Comparison of ENCODE assay signal across 20 cellular contexts in genomic region chr1:178101266-178101630, GRCh38. TPM values are rescaled to one million over a fixed set of nuclear protein-coding genes. Genes with fewer than 3 reads are reported as not detected.
A peak's percentile ranks its signal among the peaks of the same experiment; 100 is the strongest.
DNase-seq lines count a peak whose midpoint lies in the region; ATAC-seq, FAIRE-seq and TF ChIP-seq lines count a peak whose summit lies in the region.
"Had no signal": no experiment of that assay in that cellular context is flagged by ENCODE, and none has a peak within 500 bp of the region (broad histone marks: within the 10 kb centered on the region; RNA-seq: fewer than 3 reads in every experiment).

No MANE protein-coding gene starts in this region.

- TF ChIP-seq CTCF in HepG2 (CRISPR knock-in tag; IDR thresholded peaks at IDR 0.05) = no peak
- TF ChIP-seq CTCF in right lobe of liver (IDR thresholded peaks at IDR 0.05) = no peak
- TF ChIP-seq CTCF in choroid plexus epithelial cell (conservative IDR thresholded peaks at IDR 0.05; ENCODE audit: low read depth, low read length) = no peak
- no peak for TF ChIP-seq CTCF in mesothelial cell of epicardium (IDR thresholded peaks at IDR 0.05; ENCODE audit: unreplicated experiment)

- H3K36me3 ChIP-seq in HepG2 (replicated peaks in 1 of 2; ENCODE audit: control insufficient read depth in 1 of 2, insufficient read depth in 2 of 2, low read length in 2 of 2) (no peaks in the 10 kb centered on the region), right lobe of liver (no peaks in the 10 kb centered on the region)
- H3K36me3 ChIP-seq: upper lobe of left lung had no signal

- H3K36me3 Mint-ChIP-seq in mesothelial cell of epicardium = no peaks in the 10 kb centered on the region
- H3K36me3 Mint-ChIP-seq in activated CD8-positive, alpha-beta T cell treated with anti-CD3 and anti-CD28 coated beads, Interleukin-2, amount 10 ng/mL, durations not matched to agents 7 days and 5 days (ENCODE audit: low read depth) = no peaks in the 10 kb centered on the region
- H3K36me3 Mint-ChIP-seq: naive thymus-derived CD4-positive, alpha-beta T cell had no signal

- TF ChIP-seq POLR2A in HepG2 (IDR thresholded peaks at IDR 0.05; ENCODE audit: insufficient read depth in 1 of 2, low read depth in 2 of 2, low read length in 2 of 2) (no peak), right lobe of liver (IDR thresholded peaks at IDR 0.05) (no peak)

- TF ChIP-seq RAD21 in HepG2 (CRISPR knock-in tag; IDR thresholded peaks at IDR 0.05) = no peak

- no peak overlapping the region for H3K4me3 Mint-ChIP-seq in mesothelial cell of epicardium
- H3K4me3 Mint-ChIP-seq in activated CD8-positive, alpha-beta T cell treated with anti-CD3 and anti-CD28 coated beads, Interleukin-2, amount 10 ng/mL, durations not matched to agents 7 days and 5 days = no peak overlapping the region
- H3K4me3 Mint-ChIP-seq: naive thymus-derived CD4-positive, alpha-beta T cell had no signal

- peaks cover 62% of the 10 kb centered on the region for H3K4me1 ChIP-seq in HepG2 (ENCODE audit: insufficient read depth, low read length)
- peaks cover 0 to 30% (median 7%) of the 10 kb centered on the region in 4 donors for H3K4me1 ChIP-seq in right lobe of liver

- no peaks in the 10 kb centered on the region for H3K9me3 ChIP-seq in HepG2 (ENCODE audit: low read length)
- H3K9me3 ChIP-seq in right lobe of liver = no peaks in the 10 kb centered on the region
- H3K9me3 ChIP-seq: psoas muscle, upper lobe of left lung had no signal

- no peak for ATAC-seq in HepG2
- no peak for ATAC-seq in right lobe of liver
- ATAC-seq in activated CD8-positive, alpha-beta T cell treated with anti-CD3 and anti-CD28 coated beads, Interleukin-2, amount 10 ng/mL, durations not matched to agents 7 days and 5 days = no peak
- no peak for ATAC-seq in HG02571 (IDR thresholded peaks at IDR 0.05; ENCODE audit: unreplicated experiment)
- ATAC-seq: naive thymus-derived CD4-positive, alpha-beta T cell; psoas muscle had no signal

- peaks cover 41% of the 10 kb centered on the region for H3K4me1 Mint-ChIP-seq in mesothelial cell of epicardium
- H3K4me1 Mint-ChIP-seq in activated CD8-positive, alpha-beta T cell treated with anti-CD3 and anti-CD28 coated beads, Interleukin-2, amount 10 ng/mL, durations not matched to agents 7 days and 5 days (ENCODE audit: low read depth) = no peaks in the 10 kb centered on the region

- no peaks in the 10 kb centered on the region for H3K27me3 Mint-ChIP-seq in mesothelial cell of epicardium (ENCODE audit: low read depth)
- peaks cover under 1% of the 10 kb centered on the region for H3K27me3 Mint-ChIP-seq in activated CD8-positive, alpha-beta T cell treated with anti-CD3 and anti-CD28 coated beads, Interleukin-2, amount 10 ng/mL, durations not matched to agents 7 days and 5 days (ENCODE audit: low read depth)

- DNase-seq in HepG2 (ENCODE audit: low spot score) = no peak
- DNase-seq in right lobe of liver = no peak
- DNase-seq in choroid plexus epithelial cell (ENCODE audit: low read depth) = peak; percentile 18
- DNase-seq in mesothelial cell of epicardium (ENCODE audit: low spot score in 2 of 2, unreplicated experiment in 2 of 2) = no peak
- no peak for DNase-seq in activated CD8-positive, alpha-beta T cell treated with anti-CD3 and anti-CD28 coated beads, Interleukin-2, amount 10 ng/mL, durations not matched to agents 7 days and 5 days
- DNase-seq in activated naive CD4-positive, alpha-beta T cell treated with anti-CD3 and anti-CD28 coated beads, Interleukin-2, amount 50 U/mL, for 16 hours = no peak
- DNase-seq in HuH-7.5 (ENCODE audit: low spot score) = no peak
- DNase-seq: activated CD4-positive, CD25-positive, alpha-beta regulatory T cell treated with anti-CD3 and anti-CD28 coated beads, Interleukin-2, amount 50 U/mL, for 72 hours; foreskin melanocyte; naive thymus-derived CD4-positive, alpha-beta T cell; NCI-H2029; NCI-H524; OCI-M1; psoas muscle; stimulated activated CD4-positive, alpha-beta T cell treated with anti-CD3 and anti-CD28 coated beads, Interleukin-15, amount 100 ng/mL, for 24 hours; stimulated activated naive CD4-positive, alpha-beta T cell treated with Interleukin-2 at 50 U/mL for 16 hours; upper lobe of left lung had no signal

- POLR2A ChIA-PET in HepG2 (lab: Yijun Ruan, JAX) = interaction anchor here (0.9 to 1.4 kb wide), 2 partner anchors 7 to 26 kb away, joined by 3 to 5 read pairs; partner anchors contain the start of gene RASAL2
- POLR2A ChIA-PET in activated CD8-positive, alpha-beta T cell treated with anti-CD3 and anti-CD28 coated beads, Interleukin-2, amount 10 ng/mL, durations not matched to agents 7 days and 5 days (lab: Charles Lee) = no interaction called here

- no peak overlapping the region for H2AFZ ChIP-seq in HepG2 (ENCODE audit: low read length)

- H3K4me2 ChIP-seq in HepG2 (ENCODE audit: low read depth, low read length) = no peak overlapping the region; the same call in 1 of the 2 replicates

- H4K20me1 ChIP-seq in HepG2 (ENCODE audit: insufficient read depth, low read length) = no peaks in the 10 kb centered on the region

- intact Hi-C loops in HepG2 (cut with micrococcal nuclease; ENCODE audit: unreplicated experiment) (no loop called here), right lobe of liver (cut with DNase I) (no loop called here)

- H3K27me3 ChIP-seq in HepG2 (ENCODE audit: control insufficient read depth in 1 of 2, insufficient read depth in 2 of 2, low read length in 2 of 2) (no peaks in the 10 kb centered on the region), right lobe of liver (no peaks in the 10 kb centered on the region)

- no peak overlapping the region for H3K4me3 ChIP-seq in HepG2 (replicated peaks in 1 of 3; ENCODE audit: insufficient read depth in 1 of 3, low read depth in 2 of 3, low read length in 3 of 3)
- no peak overlapping the region for H3K4me3 ChIP-seq in right lobe of liver
- H3K4me3 ChIP-seq in choroid plexus epithelial cell (ENCODE audit: low read depth, low read length) = no peak overlapping the region
- H3K4me3 ChIP-seq: GM12878, psoas muscle, upper lobe of left lung had no signal

- TF ChIP-seq EP300 in HepG2 (IDR thresholded peaks at IDR 0.05; ENCODE audit: low read depth in 2 of 2, low read length in 2 of 2) (no peak), HepG2 (CRISPR knock-in tag; IDR thresholded peaks at IDR 0.05; ENCODE audit: borderline replicate concordance) (no peak)

- no TSS peak for BruUV-seq in HepG2 (replicated peaks; lab: Mats Ljungman, UMichigan)

- H3K27ac Mint-ChIP-seq in mesothelial cell of epicardium = peak overlapping the region; percentile 82
- H3K27ac Mint-ChIP-seq in activated CD8-positive, alpha-beta T cell treated with anti-CD3 and anti-CD28 coated beads, Interleukin-2, amount 10 ng/mL, durations not matched to agents 7 days and 5 days = no peak overlapping the region
- H3K27ac Mint-ChIP-seq: activated T-helper 2 cell treated with anti-CD3 and anti-CD28 coated beads, Interferon-gamma antibody, Interleukin-2, Interleukin-4, amounts not matched to agents 10 μg/mL and 5 μg/mL and 100 μg/mL, durations not matched to agents 14 hours and 24 hours and 36 hours; naive thymus-derived CD4-positive, alpha-beta T cell had no signal

- no peaks in the 10 kb centered on the region for H3K9me3 Mint-ChIP-seq in mesothelial cell of epicardium
- H3K9me3 Mint-ChIP-seq in activated CD8-positive, alpha-beta T cell treated with anti-CD3 and anti-CD28 coated beads, Interleukin-2, amount 10 ng/mL, durations not matched to agents 7 days and 5 days (ENCODE audit: insufficient read depth) = no peaks in the 10 kb centered on the region
- H3K9me3 Mint-ChIP-seq: activated T-helper 2 cell treated with anti-CD3 and anti-CD28 coated beads, Interferon-gamma antibody, Interleukin-2, Interleukin-4, amounts not matched to agents 10 μg/mL and 5 μg/mL and 100 μg/mL, durations not matched to agents 14 hours and 24 hours and 36 hours had no signal

- CTCF ChIA-PET in HepG2 (lab: Yijun Ruan, JAX; ENCODE audit: low intra/inter-chr PET ratio, low total read pairs) = no interaction called here
- CTCF ChIA-PET in activated CD8-positive, alpha-beta T cell treated with anti-CD3 and anti-CD28 coated beads, Interleukin-2, amount 10 ng/mL, durations not matched to agents 7 days and 5 days (lab: Charles Lee) = no interaction called here

- WGBS in HepG2 (ENCODE audit: low lambda C conversion rate) = 20% methylated on average over 2 of the region's 2 CpGs
- WGBS in right lobe of liver (ENCODE audit: insufficient coverage, low coverage, low lambda C conversion rate, missing lambda C conversion rate) = 36% methylated on average over 2 of the region's 2 CpGs

- in situ Hi-C loops in HepG2 (cut with HindIII; ENCODE audit: extremely low pct_ligation_motif_present, low pct_unique_long_range_greater_than_20kb) = no loop called here

- H3K79me2 ChIP-seq in HepG2 (ENCODE audit: insufficient read depth, low read length) = peaks cover 40% of the 10 kb centered on the region

- H3K9ac ChIP-seq in HepG2 (ENCODE audit: insufficient read depth, low read depth, low read length) = no peak overlapping the region

- H3K27ac ChIP-seq in HepG2 (ENCODE audit: extremely low read length, insufficient read depth, low read length) = peak overlapping the region; percentile 16
- peak overlapping the region in 1 of 3 donors; percentile 39 for H3K27ac ChIP-seq in right lobe of liver
- H3K27ac ChIP-seq: psoas muscle had no signal

- FAIRE-seq in HepG2 (lab: Jason Lieb, UNC) = no peak
- FAIRE-seq: GM12878 had no signal

RNA-seq across cellular contexts. Expression of gene RASAL2, which starts 7.3 kb away (rescaled TPM):
- total RNA-seq in HepG2 (2016; rRNA removed; fragmentation: Illumina TruSeq; extraction: Trizol) (5.4 and 6.4 TPM in 2 replicates), right lobe of liver (1 to 10 TPM; 3.6 to 6.0 (median 5.2) TPM), mesothelial cell of epicardium (35.0 to 35.7 TPM (median 35.5 TPM) in 3 replicates)
- total RNA-seq in HepG2 (2016; cell fraction: cytosol; rRNA removed; fragmentation: Illumina TruSeq; extraction: Trizol; ENCODE audit: low read depth) = 1.5 and 1.8 TPM in 2 replicates
- total RNA-seq in HepG2 (2016; cell fraction: insoluble cytoplasmic fraction; rRNA removed; fragmentation: Illumina TruSeq; extraction: Trizol) = 5.2 and 6.3 TPM in 2 replicates
- total RNA-seq in HepG2 (2016; cell fraction: membrane; rRNA removed; fragmentation: Illumina TruSeq; extraction: Trizol) = 1.9 and 2.0 TPM in 2 replicates
- total RNA-seq in HepG2 (2016; cell fraction: nucleus; rRNA removed; fragmentation: Illumina TruSeq; extraction: Trizol) = 9.0 and 10.9 TPM in 2 replicates
- 4.6 and 5.9 TPM in 2 replicates for polyA plus RNA-seq in HepG2 (2011; rRNA removed)
- 3.1 and 3.2 TPM in 2 replicates for polyA plus RNA-seq in HepG2 (2011; cell fraction: cytosol; rRNA removed)
- polyA plus RNA-seq in HepG2 (2011; cell fraction: nucleus; rRNA removed) = 13.0 and 15.7 TPM in 2 replicates
- 3.0 and 3.2 TPM in 2 replicates for polyA plus RNA-seq in HepG2 (2012)
- 0.06 and 0.07 TPM in 2 replicates for polyA plus RNA-seq in HepG2 (2016; cell fraction: cytosol; fragmentation: Illumina TruSeq; extraction: Trizol; ENCODE audit: low read depth)
- 4.1 and 4.5 TPM in 2 replicates for polyA plus RNA-seq in HepG2 (2016; cell fraction: insoluble cytoplasmic fraction; fragmentation: Illumina TruSeq; extraction: Trizol; ENCODE audit: low read depth)
- polyA plus RNA-seq in HepG2 (2016; cell fraction: membrane; fragmentation: Illumina TruSeq; extraction: Trizol; ENCODE audit: low read depth) = 0.26 and 0.38 TPM in 2 replicates
- 8.1 and 9.7 TPM in 2 replicates for polyA plus RNA-seq in HepG2 (2016; cell fraction: nucleus; fragmentation: Illumina TruSeq; extraction: Trizol; ENCODE audit: insufficient read depth, low read depth)
- 15.5 and 36.8 TPM in 2 replicates for polyA minus RNA-seq in HepG2 (2011; rRNA and poly(A)+ RNA removed; ENCODE audit: low replicate concordance)
- 6.7 and 8.0 TPM in 2 replicates for polyA minus RNA-seq in HepG2 (2011; cell fraction: cytosol; rRNA and poly(A)+ RNA removed)
- polyA minus RNA-seq in HepG2 (2011; cell fraction: nucleus; rRNA and poly(A)+ RNA removed) = 34.3 and 40.3 TPM in 2 replicates
- not detected for total RNA-seq in activated CD8-positive, alpha-beta T cell treated with anti-CD3 and anti-CD28 coated beads, Interleukin-2, amount 10 ng/mL, durations not matched to agents 7 days and 5 days
- polyA plus RNA-seq: naive thymus-derived CD4-positive, alpha-beta T cell had no signal
